In genomic region chr6:167766986-167767714, GRCh38 we compare ENCODE assay signal across 14 cellular contexts. TPM values are rescaled to one million over a fixed set of nuclear protein-coding genes. Genes with fewer than 3 reads are reported as not detected.
DNase-seq lines count a peak whose midpoint lies in the region; ATAC-seq and TF ChIP-seq lines count a peak whose summit lies in the region.
"Had no signal": no experiment of that assay in that cellular context is flagged by ENCODE, and none has a peak within 500 bp of the region (broad histone marks: within the 10 kb centered on the region; RNA-seq: fewer than 3 reads in every experiment).

No MANE protein-coding gene starts in this region.

- no peak for TF ChIP-seq POLR2A in spleen (IDR thresholded peaks at IDR 0.05)

- H3K36me3 ChIP-seq in spleen: no peaks in the 10 kb centered on the region
- no peaks in the 10 kb centered on the region for H3K36me3 ChIP-seq in colonic mucosa
- no peaks in the 10 kb centered on the region for H3K36me3 ChIP-seq in HAP-1 (replicated peaks)

- H3K4me3 ChIP-seq in spleen (no peak overlapping the region), colonic mucosa (no peak overlapping the region), HAP-1 (no peak overlapping the region)

- WGBS in spleen, 5 donors: 83 to 86% (median 84%) methylated on average over 27 to 29 of the region's 29 CpGs

- H3K27me3 ChIP-seq in spleen (replicated peaks in 1 of 7): no peaks in the 10 kb centered on the region
- H3K27me3 ChIP-seq in colonic mucosa: no peaks in the 10 kb centered on the region
- no peaks in the 10 kb centered on the region for H3K27me3 ChIP-seq in HAP-1 (ENCODE audit: low read depth)

- intact Hi-C loops in Right ventricle myocardium superior (cut with DNase I): no loop called here
- intact Hi-C loops in spleen (cut with DNase I; ENCODE audit: low total_unique reads): no loop called here
- intact Hi-C loops in sciatic nerve (cut with DNase I): no loop called here
- intact Hi-C loops in colonic mucosa (cut with DNase I): no loop called here

- H3K27ac ChIP-seq in spleen (no peak overlapping the region), colonic mucosa (no peak overlapping the region)

- ATAC-seq in Right ventricle myocardium superior (ENCODE audit: poor library complexity) (peak; percentile 75), sciatic nerve (no peak)
- ATAC-seq: naive thymus-derived CD8-positive, alpha-beta T cell had no signal

- H3K9ac ChIP-seq in colonic mucosa (ENCODE audit: low read depth in 2 of 2, low read length in 2 of 2): no peak overlapping the region

- no peaks in the 10 kb centered on the region for H3K9me3 ChIP-seq in spleen
- H3K9me3 ChIP-seq in colonic mucosa: no peaks in the 10 kb centered on the region
- no peaks in the 10 kb centered on the region for H3K9me3 ChIP-seq in HAP-1

- DNase-seq in NCI-H748 (lab: John Stamatoyannopoulos, UW; ENCODE audit: unreplicated experiment) (peak; percentile 40), NCI-H748 treated with DMSO at 0.1 percent for 48 hours (lab: John Stamatoyannopoulos, UW) (no peak), NCI-H524 (lab: John Stamatoyannopoulos, UW) (peak; percentile 68 to 92), Right ventricle myocardium superior (no peak), spleen (peak; percentile 54), sciatic nerve (ENCODE audit: low spot score) (no peak), colonic mucosa (no peak), HAP-1 (ENCODE audit: low spot score in 2 of 2) (no peak)
- DNase-seq: activated CD4-positive, alpha-beta T cell treated with anti-CD3 and anti-CD28 coated beads for 1 hour; activated CD8-positive, alpha-beta memory T cell treated with anti-CD3 and anti-CD28 coated beads, Interleukin-2, amount 50 U/mL, for 48 hours; CD4-positive, alpha-beta memory T cell; naive thymus-derived CD8-positive, alpha-beta T cell; stimulated activated CD4-positive, alpha-beta T cell treated with anti-CD3 and anti-CD28 coated beads, Interleukin-2, amount 100 ng/mL, for 24 hours; T-helper 2 cell had no signal

- in situ Hi-C loops in HAP-1 (cut with MboI; ENCODE audit: low sequenced_read_pairs): no loop called here

- TF ChIP-seq CTCF in spleen (IDR thresholded peaks at IDR 0.05 in 8 of 11, conservative IDR thresholded peaks at IDR 0.05 in 3 of 11) (no peak), colonic mucosa (IDR thresholded peaks at IDR 0.05) (no peak)

- H3K4me1 ChIP-seq in spleen (no peaks in the 10 kb centered on the region), colonic mucosa (no peaks in the 10 kb centered on the region), HAP-1 (no peaks in the 10 kb centered on the region)

RNA-seq across cellular contexts. Expression of gene AFDN, which starts 59.6 kb away (rescaled TPM):
- total RNA-seq in Right ventricle myocardium superior (49.1 TPM), spleen (100 to 1,000 TPM in 5 of 7 donors, 10 to 100 TPM in 2; 71.3 to 148 (median 133) TPM), sciatic nerve (212 TPM), colonic mucosa (100 to 1,000 TPM; 213 to 232 TPM)
- polyA plus RNA-seq in spleen: 10 to 100 TPM in 2 of 3 donors, 1 to 10 TPM in 1; 7.4 to 24.1 (median 12.1) TPM

Comparison
In these comparisons a context has a peak if more than half of its experiments do, and no peak if none do; other contexts are left out.
1. DNase-seq: peak in NCI-H748 (single experiment), NCI-H524 (2 of 2) and spleen (single experiment); none in NCI-H748 treated with DMSO at 0.1 percent for 48 hours (single experiment), Right ventricle myocardium superior (single experiment), sciatic nerve (single experiment), colonic mucosa (single experiment) and HAP-1 (0 of 2).